In the genomic region with DNA sequence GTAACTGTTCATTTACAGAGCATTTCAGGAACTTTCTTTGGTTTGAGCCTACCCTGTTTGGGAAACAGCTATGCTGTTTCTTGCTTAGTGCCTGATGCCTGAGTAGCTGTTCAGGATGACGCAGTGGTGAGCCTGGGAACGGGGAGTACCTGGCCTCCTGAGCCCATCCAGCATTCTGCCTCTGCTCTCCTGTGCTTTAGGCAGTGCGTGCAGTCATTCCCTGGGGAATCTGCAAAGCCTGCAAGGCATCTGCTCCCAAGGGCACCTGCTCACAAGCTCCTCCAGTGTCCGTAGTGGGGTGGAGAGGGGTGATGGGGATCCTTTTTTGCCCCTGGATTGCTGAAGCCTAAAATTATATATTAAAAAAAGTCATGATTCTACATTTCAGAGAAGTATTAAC, we compare ENCODE assay signal across 24 cellular contexts.
"Had no signal": no experiment of that assay in that cellular context is flagged by ENCODE, and none has a peak within 500 bp of the region (broad histone marks: within the 10 kb centered on the region; RNA-seq: fewer than 3 reads in every experiment).

No MANE protein-coding gene starts in this region.

- H3K9me3 ChIP-seq: pancreas, prostate gland, suprapubic skin, thoracic aorta, upper lobe of right lung had no signal

- H3K36me3 ChIP-seq: pancreas, prostate gland, suprapubic skin, thoracic aorta, tibial artery, upper lobe of right lung had no signal

- ATAC-seq: mucosa of descending colon; naive thymus-derived CD4-positive, alpha-beta T cell; natural killer cell treated with Interleukin-12 subunit alpha and Interleukin-12 subunit beta and Interleukin-15 and Interleukin-18, amount 100 ng/mL, for 72 hours; pancreas; right cardiac atrium; sciatic nerve; stimulated activated naive B cell treated with anti-CD40 and anti-IgM and Interleukin-4, amounts not matched to agents 10 μg/mL and 1 μg/mL and 100 μg/mL, for 72 hours; upper lobe of right lung had no signal

- H3K27me3 ChIP-seq: hepatocyte, pancreas, suprapubic skin, tibial artery, upper lobe of right lung had no signal

- H3K4me1 ChIP-seq: pancreas, prostate gland, tibial artery, upper lobe of right lung had no signal

- H3K4me3 ChIP-seq: hepatocyte, left ventricle myocardium inferior, lung, mucosa of descending colon, pancreas, prostate gland, skin epidermis, suprapubic skin, thoracic aorta, tibial artery, upper lobe of right lung had no signal

- DNase-seq: islet precursor cell; left ventricle myocardium inferior; midbrain; mucosa of descending colon; naive thymus-derived CD4-positive, alpha-beta T cell; pancreas; retina; right cardiac atrium; stimulated activated CD4-positive, alpha-beta T cell treated with anti-CD3 and anti-CD28 coated beads, Interleukin-12 subunit alpha, Interleukin-12 subunit beta, amount 100 ng/mL, for 4 hours; stimulated activated CD4-positive, alpha-beta T cell treated with anti-CD3 and anti-CD28 coated beads, Interleukin-15, amount 100 ng/mL, for 24 hours; stimulated activated CD4-positive, alpha-beta T cell treated with anti-CD3 and anti-CD28 coated beads, Interleukin-2, amount 100 ng/mL, for 24 hours; stimulated activated CD4-positive, alpha-beta T cell treated with anti-CD3 and anti-CD28 coated beads, Interleukin-4, amount 100 ng/mL, for 1 hour; stimulated activated naive B cell treated with anti-CD40 and anti-IgM and Interleukin-4, amounts not matched to agents 10 μg/mL and 1 μg/mL and 100 μg/mL, for 72 hours; tibial artery; trophoblast cell; upper lobe of right lung had no signal

- H3K27ac ChIP-seq: hepatocyte, left ventricle myocardium inferior, pancreas, prostate gland, skin epidermis, suprapubic skin, thoracic aorta, tibial artery, upper lobe of right lung had no signal
